Comparison of ENCODE assay signal across 25 cellular contexts in genomic region chr17:14095630-14096029, GRCh38.
"Had no signal": no experiment of that assay in that cellular context is flagged by ENCODE, and none has a peak within 500 bp of the region (broad histone marks: within the 10 kb centered on the region; RNA-seq: fewer than 3 reads in every experiment).

No MANE protein-coding gene starts in this region.

- H3K4me3 Mint-ChIP-seq: immature natural killer cell; mesothelial cell of epicardium; naive B cell; natural killer cell treated with Interleukin-12 subunit alpha and Interleukin-12 subunit beta and Interleukin-15 and Interleukin-18, amount 100 ng/mL, for 72 hours; neural progenitor cell had no signal

- H3K9me3 Mint-ChIP-seq: immature natural killer cell; mesothelial cell of epicardium; naive B cell; natural killer cell treated with Interleukin-12 subunit alpha and Interleukin-12 subunit beta and Interleukin-15 and Interleukin-18, amount 100 ng/mL, for 72 hours; neural progenitor cell had no signal

- H3K27me3 ChIP-seq: esophagus muscularis mucosa, neural progenitor cell, right lobe of liver, stomach, tibial artery, vagina had no signal

- H3K4me1 ChIP-seq: tibial artery had no signal

- H3K36me3 ChIP-seq: esophagus muscularis mucosa, neural progenitor cell, right lobe of liver, stomach, tibial artery, vagina had no signal

- H3K27ac Mint-ChIP-seq: mesothelial cell of epicardium; natural killer cell treated with Interleukin-12 subunit alpha and Interleukin-12 subunit beta and Interleukin-15 and Interleukin-18, amount 100 ng/mL, for 72 hours; neural progenitor cell had no signal

- DNase-seq: dermis blood vessel endothelial cell; effector memory CD4-positive, alpha-beta T cell; hypothalamus; immature natural killer cell; mesenchymal stem cell; mucosa of descending colon; naive B cell; right lobe of liver; small intestine; stimulated activated CD4-positive, alpha-beta T cell treated with anti-CD3 and anti-CD28 coated beads, Interleukin-12 subunit alpha, Interleukin-12 subunit beta, amount 100 ng/mL, for 4 hours; stimulated activated CD4-positive, alpha-beta T cell treated with anti-CD3 and anti-CD28 coated beads, Interleukin-1b, Interleukin-23, amount 100 ng/mL, for 48 hours; stimulated activated CD4-positive, alpha-beta T cell treated with anti-CD3 and anti-CD28 coated beads, Interleukin-4, amount 100 ng/mL, for 1 hour; stimulated activated CD8-positive, alpha-beta memory T cell treated with anti-CD3 and anti-CD28 coated beads, Interleukin-4, amount 100 ng/mL, for 48 hours; stimulated activated naive CD4-positive, alpha-beta T cell treated with Interleukin-2 at 50 U/mL for 16 hours; stomach; tibial artery had no signal

- H3K9me3 ChIP-seq: esophagus muscularis mucosa, mucosa of descending colon, right lobe of liver, stomach, tibial artery, vagina had no signal

- H3K27ac ChIP-seq: coronary artery, esophagus muscularis mucosa, neural progenitor cell, parathyroid adenoma, right lobe of liver, stomach, tibial artery, vagina had no signal

- ATAC-seq: mucosa of descending colon, right lobe of liver had no signal

- H3K36me3 Mint-ChIP-seq: immature natural killer cell; mesothelial cell of epicardium; naive B cell; natural killer cell treated with Interleukin-12 subunit alpha and Interleukin-12 subunit beta and Interleukin-15 and Interleukin-18, amount 100 ng/mL, for 72 hours; neural progenitor cell had no signal

- H3K4me2 ChIP-seq: neural progenitor cell had no signal

- H3K4me3 ChIP-seq: coronary artery, esophagus muscularis mucosa, lung, mucosa of descending colon, neural progenitor cell, right lobe of liver, stomach, tibial artery, vagina had no signal

- H2AFZ ChIP-seq: neural progenitor cell, parathyroid adenoma had no signal

- H3K27me3 Mint-ChIP-seq: naive B cell; natural killer cell treated with Interleukin-12 subunit alpha and Interleukin-12 subunit beta and Interleukin-15 and Interleukin-18, amount 100 ng/mL, for 72 hours; progenitor cell of endocrine pancreas had no signal
